ENCODE assay signal across 19 cellular contexts in genomic region chr2:235647836-235648235, GRCh38.
"Had no signal": no experiment of that assay in that cellular context is flagged by ENCODE, and none has a peak within 500 bp of the region (broad histone marks: within the 10 kb centered on the region; RNA-seq: fewer than 3 reads in every experiment).

No MANE protein-coding gene starts in this region.

- H3K27me3 ChIP-seq: esophagus muscularis mucosa, foreskin keratinocyte, hepatocyte had no signal

- H3K9ac ChIP-seq: parathyroid adenoma had no signal

- H2AFZ ChIP-seq: hepatocyte, parathyroid adenoma had no signal

- H3K4me3 ChIP-seq: esophagus muscularis mucosa, hepatocyte, mucosa of descending colon, psoas muscle, skin epidermis had no signal

- H3K4me2 ChIP-seq: hepatocyte had no signal

- H3K9me3 ChIP-seq: esophagus muscularis mucosa, mucosa of descending colon, psoas muscle had no signal

- H3K36me3 ChIP-seq: esophagus muscularis mucosa had no signal

- DNase-seq: cerebellar nuclear complex; effector memory CD8-positive, alpha-beta T cell; foreskin keratinocyte; kidney; left colon; mammary epithelial cell; mucosa of descending colon; psoas muscle; retina; stimulated activated CD4-positive, alpha-beta T cell treated with anti-CD3 and anti-CD28 coated beads, Interleukin-2, amount 100 ng/mL, for 24 hours; stimulated activated CD4-positive, alpha-beta T cell treated with anti-CD3 and anti-CD28 coated beads, Interleukin-4, amount 100 ng/mL, for 4 hours; stimulated activated naive B cell treated with anti-CD40 and anti-IgM and Interleukin-4, amounts not matched to agents 10 μg/mL and 1 μg/mL and 100 μg/mL, for 72 hours; stimulated activated naive CD8-positive, alpha-beta T cell treated with anti-CD3 and anti-CD28 coated beads, Interleukin-15, amount 100 ng/mL, for 72 hours; trophoblast cell had no signal

- H3K4me1 ChIP-seq: foreskin keratinocyte had no signal

- H3K27ac ChIP-seq: epithelial cell of prostate, esophagus muscularis mucosa, foreskin keratinocyte, hepatocyte, parathyroid adenoma, psoas muscle, skin epidermis had no signal
